1 cellular context compared by ENCODE assay signal in the genomic region with DNA sequence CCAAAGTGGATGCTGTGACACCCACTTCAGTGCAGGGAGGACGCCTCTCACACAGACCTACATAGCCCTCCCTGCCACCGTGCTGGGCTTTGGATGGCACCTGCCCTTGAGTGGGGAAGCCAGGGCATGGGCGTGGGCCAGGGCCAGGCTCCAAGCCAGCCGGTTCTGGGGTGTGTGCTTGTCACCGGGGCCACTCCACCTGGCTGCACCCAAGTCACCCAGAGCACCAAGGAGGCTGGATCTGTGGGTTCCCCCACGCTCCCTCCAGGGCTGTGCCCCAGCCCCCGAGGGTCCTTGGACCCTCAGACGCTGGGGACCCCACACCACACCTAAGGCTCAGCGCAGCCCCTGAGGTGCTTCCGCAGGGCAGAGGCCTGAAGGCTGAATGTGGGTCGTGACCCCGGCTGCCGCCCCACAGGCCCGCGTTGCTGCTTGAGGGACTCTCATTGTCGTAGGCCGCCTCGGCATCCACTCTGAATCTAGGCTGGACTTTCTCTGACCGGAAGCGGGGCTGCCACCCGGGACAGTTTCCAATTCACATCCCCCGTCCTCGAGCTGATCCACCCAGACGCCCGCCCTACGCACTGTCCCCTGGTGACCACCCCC.
TF ChIP-seq lines count a peak whose summit lies in the region.

No MANE protein-coding gene starts in this region.

TF ChIP-seq in HepG2, 621 proteins besides CTCF, POLR2A, EP300 and RAD21 (continues in another document):
- TF ChIP-seq ATF1 (CRISPR knock-in tag; IDR thresholded peaks at IDR 0.05) (no peak), ZNF143 (CRISPR knock-in tag; IDR thresholded peaks at IDR 0.05) (no peak), ERF (CRISPR knock-in tag; IDR thresholded peaks at IDR 0.05) (no peak), HNRNPH1 (optimal IDR thresholded peaks at IDR 0.05; ENCODE audit: low read depth, low read length) (no peak), MXI1 (IDR thresholded peaks at IDR 0.05; ENCODE audit: borderline replicate concordance, low read depth, low read length) (no peak), ZNF598 (CRISPR knock-in tag; IDR thresholded peaks at IDR 0.05; ENCODE audit: borderline replicate concordance) (0 out of 2 replicates have a peak, but pooled peaks have one; percentile 8), STAT5B (CRISPR knock-in tag; IDR thresholded peaks at IDR 0.05) (no peak), RFXANK (CRISPR knock-in tag; IDR thresholded peaks at IDR 0.05) (no peak), ZNF383 (CRISPR knock-in tag; IDR thresholded peaks at IDR 0.05; ENCODE audit: borderline replicate concordance) (no peak), AGO1 (IDR thresholded peaks at IDR 0.05; ENCODE audit: low read depth, low read length, poor library complexity, severe bottlenecking) (peak; percentile 91), ZNF263 (CRISPR knock-in tag; IDR thresholded peaks at IDR 0.05) (no peak), AGO2 (optimal IDR thresholded peaks at IDR 0.05; ENCODE audit: low read depth, low read length) (peak; percentile 77), ZNF879 (CRISPR knock-in tag; IDR thresholded peaks at IDR 0.05) (no peak), RBFOX2 (IDR thresholded peaks at IDR 0.05; ENCODE audit: low read depth, low read length) (peak; percentile 59), RAD51 (IDR thresholded peaks at IDR 0.05; ENCODE audit: borderline replicate concordance) (no peak), SALL2 (CRISPR knock-in tag; IDR thresholded peaks at IDR 0.05) (no peak), ZNF652 (CRISPR knock-in tag; IDR thresholded peaks at IDR 0.05; ENCODE audit: borderline replicate concordance, low read depth) (no peak), ZNF33A (CRISPR knock-in tag; IDR thresholded peaks at IDR 0.05; ENCODE audit: borderline replicate concordance) (no peak), SSRP1 (CRISPR knock-in tag; IDR thresholded peaks at IDR 0.05) (no peak), ZNF34 (CRISPR knock-in tag; IDR thresholded peaks at IDR 0.05; ENCODE audit: borderline replicate concordance) (no peak), TARDBP (CRISPR knock-in tag; IDR thresholded peaks at IDR 0.05) (no peak), NR2F6 (IDR thresholded peaks at IDR 0.05) (no peak), NR2F6 (CRISPR knock-in tag; IDR thresholded peaks at IDR 0.05) (peak; percentile 36; the same call in 1 of the 2 replicates), ZBTB38 (CRISPR knock-in tag; IDR thresholded peaks at IDR 0.05) (0 out of 2 replicates have a peak, but pooled peaks have one; percentile 35), ZNF768 (CRISPR knock-in tag; IDR thresholded peaks at IDR 0.05) (0 out of 2 replicates have a peak, but pooled peaks have one; percentile 10), CBFB (CRISPR knock-in tag; IDR thresholded peaks at IDR 0.05) (no peak)
- TF ChIP-seq, protein P1, sequence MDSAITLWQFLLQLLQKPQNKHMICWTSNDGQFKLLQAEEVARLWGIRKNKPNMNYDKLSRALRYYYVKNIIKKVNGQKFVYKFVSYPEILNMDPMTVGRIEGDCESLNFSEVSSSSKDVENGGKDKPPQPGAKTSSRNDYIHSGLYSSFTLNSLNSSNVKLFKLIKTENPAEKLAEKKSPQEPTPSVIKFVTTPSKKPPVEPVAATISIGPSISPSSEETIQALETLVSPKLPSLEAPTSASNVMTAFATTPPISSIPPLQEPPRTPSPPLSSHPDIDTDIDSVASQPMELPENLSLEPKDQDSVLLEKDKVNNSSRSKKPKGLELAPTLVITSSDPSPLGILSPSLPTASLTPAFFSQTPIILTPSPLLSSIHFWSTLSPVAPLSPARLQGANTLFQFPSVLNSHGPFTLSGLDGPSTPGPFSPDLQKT (CRISPR knock-in tag; IDR thresholded peaks at IDR 0.05; ENCODE audit: borderline replicate concordance): no peak
- TF ChIP-seq, protein P2, sequence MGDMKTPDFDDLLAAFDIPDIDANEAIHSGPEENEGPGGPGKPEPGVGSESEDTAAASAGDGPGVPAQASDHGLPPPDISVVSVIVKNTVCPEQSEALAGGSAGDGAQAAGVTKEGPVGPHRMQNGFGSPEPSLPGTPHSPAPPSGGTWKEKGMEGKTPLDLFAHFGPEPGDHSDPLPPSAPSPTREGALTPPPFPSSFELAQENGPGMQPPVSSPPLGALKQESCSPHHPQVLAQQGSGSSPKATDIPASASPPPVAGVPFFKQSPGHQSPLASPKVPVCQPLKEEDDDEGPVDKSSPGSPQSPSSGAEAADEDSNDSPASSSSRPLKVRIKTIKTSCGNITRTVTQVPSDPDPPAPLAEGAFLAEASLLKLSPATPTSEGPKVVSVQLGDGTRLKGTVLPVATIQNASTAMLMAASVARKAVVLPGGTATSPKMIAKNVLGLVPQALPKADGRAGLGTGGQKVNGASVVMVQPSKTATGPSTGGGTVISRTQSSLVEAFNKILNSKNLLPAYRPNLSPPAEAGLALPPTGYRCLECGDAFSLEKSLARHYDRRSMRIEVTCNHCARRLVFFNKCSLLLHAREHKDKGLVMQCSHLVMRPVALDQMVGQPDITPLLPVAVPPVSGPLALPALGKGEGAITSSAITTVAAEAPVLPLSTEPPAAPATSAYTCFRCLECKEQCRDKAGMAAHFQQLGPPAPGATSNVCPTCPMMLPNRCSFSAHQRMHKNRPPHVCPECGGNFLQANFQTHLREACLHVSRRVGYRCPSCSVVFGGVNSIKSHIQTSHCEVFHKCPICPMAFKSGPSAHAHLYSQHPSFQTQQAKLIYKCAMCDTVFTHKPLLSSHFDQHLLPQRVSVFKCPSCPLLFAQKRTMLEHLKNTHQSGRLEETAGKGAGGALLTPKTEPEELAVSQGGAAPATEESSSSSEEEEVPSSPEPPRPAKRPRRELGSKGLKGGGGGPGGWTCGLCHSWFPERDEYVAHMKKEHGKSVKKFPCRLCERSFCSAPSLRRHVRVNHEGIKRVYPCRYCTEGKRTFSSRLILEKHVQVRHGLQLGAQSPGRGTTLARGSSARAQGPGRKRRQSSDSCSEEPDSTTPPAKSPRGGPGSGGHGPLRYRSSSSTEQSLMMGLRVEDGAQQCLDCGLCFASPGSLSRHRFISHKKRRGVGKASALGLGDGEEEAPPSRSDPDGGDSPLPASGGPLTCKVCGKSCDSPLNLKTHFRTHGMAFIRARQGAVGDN (CRISPR knock-in tag; IDR thresholded peaks at IDR 0.05): peak; percentile 43
- TF ChIP-seq, protein P3, sequence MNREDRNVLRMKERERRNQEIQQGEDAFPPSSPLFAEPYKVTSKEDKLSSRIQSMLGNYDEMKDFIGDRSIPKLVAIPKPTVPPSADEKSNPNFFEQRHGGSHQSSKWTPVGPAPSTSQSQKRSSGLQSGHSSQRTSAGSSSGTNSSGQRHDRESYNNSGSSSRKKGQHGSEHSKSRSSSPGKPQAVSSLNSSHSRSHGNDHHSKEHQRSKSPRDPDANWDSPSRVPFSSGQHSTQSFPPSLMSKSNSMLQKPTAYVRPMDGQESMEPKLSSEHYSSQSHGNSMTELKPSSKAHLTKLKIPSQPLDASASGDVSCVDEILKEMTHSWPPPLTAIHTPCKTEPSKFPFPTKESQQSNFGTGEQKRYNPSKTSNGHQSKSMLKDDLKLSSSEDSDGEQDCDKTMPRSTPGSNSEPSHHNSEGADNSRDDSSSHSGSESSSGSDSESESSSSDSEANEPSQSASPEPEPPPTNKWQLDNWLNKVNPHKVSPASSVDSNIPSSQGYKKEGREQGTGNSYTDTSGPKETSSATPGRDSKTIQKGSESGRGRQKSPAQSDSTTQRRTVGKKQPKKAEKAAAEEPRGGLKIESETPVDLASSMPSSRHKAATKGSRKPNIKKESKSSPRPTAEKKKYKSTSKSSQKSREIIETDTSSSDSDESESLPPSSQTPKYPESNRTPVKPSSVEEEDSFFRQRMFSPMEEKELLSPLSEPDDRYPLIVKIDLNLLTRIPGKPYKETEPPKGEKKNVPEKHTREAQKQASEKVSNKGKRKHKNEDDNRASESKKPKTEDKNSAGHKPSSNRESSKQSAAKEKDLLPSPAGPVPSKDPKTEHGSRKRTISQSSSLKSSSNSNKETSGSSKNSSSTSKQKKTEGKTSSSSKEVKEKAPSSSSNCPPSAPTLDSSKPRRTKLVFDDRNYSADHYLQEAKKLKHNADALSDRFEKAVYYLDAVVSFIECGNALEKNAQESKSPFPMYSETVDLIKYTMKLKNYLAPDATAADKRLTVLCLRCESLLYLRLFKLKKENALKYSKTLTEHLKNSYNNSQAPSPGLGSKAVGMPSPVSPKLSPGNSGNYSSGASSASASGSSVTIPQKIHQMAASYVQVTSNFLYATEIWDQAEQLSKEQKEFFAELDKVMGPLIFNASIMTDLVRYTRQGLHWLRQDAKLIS (CRISPR knock-in tag; IDR thresholded peaks at IDR 0.05): no peak
- TF ChIP-seq, protein P4, sequence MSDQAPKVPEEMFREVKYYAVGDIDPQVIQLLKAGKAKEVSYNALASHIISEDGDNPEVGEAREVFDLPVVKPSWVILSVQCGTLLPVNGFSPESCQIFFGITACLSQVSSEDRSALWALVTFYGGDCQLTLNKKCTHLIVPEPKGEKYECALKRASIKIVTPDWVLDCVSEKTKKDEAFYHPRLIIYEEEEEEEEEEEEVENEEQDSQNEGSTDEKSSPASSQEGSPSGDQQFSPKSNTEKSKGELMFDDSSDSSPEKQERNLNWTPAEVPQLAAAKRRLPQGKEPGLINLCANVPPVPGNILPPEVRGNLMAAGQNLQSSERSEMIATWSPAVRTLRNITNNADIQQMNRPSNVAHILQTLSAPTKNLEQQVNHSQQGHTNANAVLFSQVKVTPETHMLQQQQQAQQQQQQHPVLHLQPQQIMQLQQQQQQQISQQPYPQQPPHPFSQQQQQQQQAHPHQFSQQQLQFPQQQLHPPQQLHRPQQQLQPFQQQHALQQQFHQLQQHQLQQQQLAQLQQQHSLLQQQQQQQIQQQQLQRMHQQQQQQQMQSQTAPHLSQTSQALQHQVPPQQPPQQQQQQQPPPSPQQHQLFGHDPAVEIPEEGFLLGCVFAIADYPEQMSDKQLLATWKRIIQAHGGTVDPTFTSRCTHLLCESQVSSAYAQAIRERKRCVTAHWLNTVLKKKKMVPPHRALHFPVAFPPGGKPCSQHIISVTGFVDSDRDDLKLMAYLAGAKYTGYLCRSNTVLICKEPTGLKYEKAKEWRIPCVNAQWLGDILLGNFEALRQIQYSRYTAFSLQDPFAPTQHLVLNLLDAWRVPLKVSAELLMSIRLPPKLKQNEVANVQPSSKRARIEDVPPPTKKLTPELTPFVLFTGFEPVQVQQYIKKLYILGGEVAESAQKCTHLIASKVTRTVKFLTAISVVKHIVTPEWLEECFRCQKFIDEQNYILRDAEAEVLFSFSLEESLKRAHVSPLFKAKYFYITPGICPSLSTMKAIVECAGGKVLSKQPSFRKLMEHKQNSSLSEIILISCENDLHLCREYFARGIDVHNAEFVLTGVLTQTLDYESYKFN (CRISPR knock-in tag; conservative IDR thresholded peaks at IDR 0.05): no peak
- TF ChIP-seq, protein P5, sequence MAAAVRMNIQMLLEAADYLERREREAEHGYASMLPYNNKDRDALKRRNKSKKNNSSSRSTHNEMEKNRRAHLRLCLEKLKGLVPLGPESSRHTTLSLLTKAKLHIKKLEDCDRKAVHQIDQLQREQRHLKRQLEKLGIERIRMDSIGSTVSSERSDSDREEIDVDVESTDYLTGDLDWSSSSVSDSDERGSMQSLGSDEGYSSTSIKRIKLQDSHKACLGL (CRISPR knock-in tag; IDR thresholded peaks at IDR 0.05): no peak
- TF ChIP-seq, protein P6, sequence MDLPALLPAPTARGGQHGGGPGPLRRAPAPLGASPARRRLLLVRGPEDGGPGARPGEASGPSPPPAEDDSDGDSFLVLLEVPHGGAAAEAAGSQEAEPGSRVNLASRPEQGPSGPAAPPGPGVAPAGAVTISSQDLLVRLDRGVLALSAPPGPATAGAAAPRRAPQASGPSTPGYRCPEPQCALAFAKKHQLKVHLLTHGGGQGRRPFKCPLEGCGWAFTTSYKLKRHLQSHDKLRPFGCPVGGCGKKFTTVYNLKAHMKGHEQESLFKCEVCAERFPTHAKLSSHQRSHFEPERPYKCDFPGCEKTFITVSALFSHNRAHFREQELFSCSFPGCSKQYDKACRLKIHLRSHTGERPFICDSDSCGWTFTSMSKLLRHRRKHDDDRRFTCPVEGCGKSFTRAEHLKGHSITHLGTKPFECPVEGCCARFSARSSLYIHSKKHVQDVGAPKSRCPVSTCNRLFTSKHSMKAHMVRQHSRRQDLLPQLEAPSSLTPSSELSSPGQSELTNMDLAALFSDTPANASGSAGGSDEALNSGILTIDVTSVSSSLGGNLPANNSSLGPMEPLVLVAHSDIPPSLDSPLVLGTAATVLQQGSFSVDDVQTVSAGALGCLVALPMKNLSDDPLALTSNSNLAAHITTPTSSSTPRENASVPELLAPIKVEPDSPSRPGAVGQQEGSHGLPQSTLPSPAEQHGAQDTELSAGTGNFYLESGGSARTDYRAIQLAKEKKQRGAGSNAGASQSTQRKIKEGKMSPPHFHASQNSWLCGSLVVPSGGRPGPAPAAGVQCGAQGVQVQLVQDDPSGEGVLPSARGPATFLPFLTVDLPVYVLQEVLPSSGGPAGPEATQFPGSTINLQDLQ (CRISPR knock-in tag; IDR thresholded peaks at IDR 0.05): no peak
- TF ChIP-seq, protein P7, sequence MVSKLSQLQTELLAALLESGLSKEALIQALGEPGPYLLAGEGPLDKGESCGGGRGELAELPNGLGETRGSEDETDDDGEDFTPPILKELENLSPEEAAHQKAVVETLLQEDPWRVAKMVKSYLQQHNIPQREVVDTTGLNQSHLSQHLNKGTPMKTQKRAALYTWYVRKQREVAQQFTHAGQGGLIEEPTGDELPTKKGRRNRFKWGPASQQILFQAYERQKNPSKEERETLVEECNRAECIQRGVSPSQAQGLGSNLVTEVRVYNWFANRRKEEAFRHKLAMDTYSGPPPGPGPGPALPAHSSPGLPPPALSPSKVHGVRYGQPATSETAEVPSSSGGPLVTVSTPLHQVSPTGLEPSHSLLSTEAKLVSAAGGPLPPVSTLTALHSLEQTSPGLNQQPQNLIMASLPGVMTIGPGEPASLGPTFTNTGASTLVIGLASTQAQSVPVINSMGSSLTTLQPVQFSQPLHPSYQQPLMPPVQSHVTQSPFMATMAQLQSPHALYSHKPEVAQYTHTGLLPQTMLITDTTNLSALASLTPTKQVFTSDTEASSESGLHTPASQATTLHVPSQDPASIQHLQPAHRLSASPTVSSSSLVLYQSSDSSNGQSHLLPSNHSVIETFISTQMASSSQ (IDR thresholded peaks at IDR 0.05; ENCODE audit: low read depth): no peak
- TF ChIP-seq, protein P7 (CRISPR knock-in tag; IDR thresholded peaks at IDR 0.05; ENCODE audit: borderline replicate concordance): no peak
- TF ChIP-seq, protein P8, sequence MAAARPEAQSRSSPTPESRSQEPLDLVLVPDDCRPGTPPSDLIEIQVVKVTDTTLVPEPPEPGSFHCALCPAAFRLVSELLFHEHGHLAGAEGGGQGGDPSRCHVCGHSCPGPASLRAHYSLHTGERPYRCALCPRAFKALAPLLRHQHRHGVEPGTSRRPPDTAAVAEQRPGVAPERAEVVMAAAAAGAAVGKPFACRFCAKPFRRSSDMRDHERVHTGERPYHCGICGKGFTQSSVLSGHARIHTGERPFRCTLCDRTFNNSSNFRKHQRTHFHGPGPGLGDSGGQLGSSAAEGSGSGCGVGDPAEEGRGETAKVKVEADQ (CRISPR knock-in tag; IDR thresholded peaks at IDR 0.05; ENCODE audit: borderline replicate concordance): no peak
